In the genomic region with DNA sequence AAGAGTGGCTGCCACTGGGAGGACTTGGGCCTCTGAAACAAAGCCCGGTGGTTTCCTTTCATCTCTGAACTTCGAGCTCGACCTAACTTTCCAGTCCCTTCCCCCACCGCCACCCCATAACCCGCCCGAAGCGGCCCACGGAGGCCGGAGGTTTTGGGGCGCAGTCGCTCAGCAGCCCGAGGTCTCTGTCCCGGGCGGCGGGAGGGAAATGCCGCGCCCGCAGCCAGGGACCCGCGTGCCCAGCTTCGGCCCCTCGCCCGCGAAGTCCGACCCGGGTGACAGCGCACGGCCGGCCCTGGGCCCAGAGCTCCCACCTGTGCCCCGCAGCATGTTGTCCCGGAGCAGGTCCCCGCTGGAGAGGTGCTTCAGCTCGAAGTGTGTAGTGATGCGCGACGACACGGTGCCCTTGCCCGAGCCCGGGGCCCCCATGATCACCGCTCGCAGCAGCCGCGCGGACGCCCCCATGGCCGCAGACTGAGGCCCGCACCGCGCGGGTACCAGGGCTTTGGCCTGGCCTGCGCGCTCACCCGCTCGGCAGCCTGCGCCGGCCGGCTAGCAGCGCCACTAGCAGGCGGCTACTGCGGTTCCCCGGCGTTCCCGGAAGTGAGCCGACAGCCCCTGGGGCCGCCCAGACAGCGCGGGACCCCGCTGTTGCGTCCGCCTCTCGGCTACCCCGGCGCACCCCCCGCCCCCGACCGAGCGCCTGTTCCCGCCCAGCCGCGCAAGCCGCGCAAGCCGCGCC, we compare ENCODE assay signal across 1 cellular context.
TF ChIP-seq lines count a peak whose summit lies in the region.

A gene (minus strand): TSS at position 580 of the 742 bp plus-strand sequence. CDS start 115 bp downstream, at position 465.

TF ChIP-seq in H1, 55 proteins besides CTCF, POLR2A, EP300 and RAD21:
- TF ChIP-seq KDM1A (IDR thresholded peaks at IDR 0.05; ENCODE audit: borderline replicate concordance, low read length): no peak
- TF ChIP-seq, protein P1, sequence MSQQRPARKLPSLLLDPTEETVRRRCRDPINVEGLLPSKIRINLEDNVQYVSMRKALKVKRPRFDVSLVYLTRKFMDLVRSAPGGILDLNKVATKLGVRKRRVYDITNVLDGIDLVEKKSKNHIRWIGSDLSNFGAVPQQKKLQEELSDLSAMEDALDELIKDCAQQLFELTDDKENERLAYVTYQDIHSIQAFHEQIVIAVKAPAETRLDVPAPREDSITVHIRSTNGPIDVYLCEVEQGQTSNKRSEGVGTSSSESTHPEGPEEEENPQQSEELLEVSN (IDR thresholded peaks at IDR 0.05): peak; percentile 86
- no peak for TF ChIP-seq TAF7 (optimal IDR thresholded peaks at IDR 0.05; ENCODE audit: borderline replicate concordance, low read depth, low read length)
- peak; percentile 22; the same call in 1 of the 2 replicates for TF ChIP-seq CREB1 (IDR thresholded peaks at IDR 0.05)
- TF ChIP-seq BCL11A (IDR thresholded peaks at IDR 0.05; ENCODE audit: low read depth in 2 of 2, low read length in 2 of 2): no peak
- TF ChIP-seq NANOG (IDR thresholded peaks at IDR 0.05; ENCODE audit: insufficient read depth, low read depth, low read length, poor library complexity, severe bottlenecking): no peak
- peak; percentile 46; the same call in 1 of the 2 replicates for TF ChIP-seq POLR2AphosphoS5 (IDR thresholded peaks at IDR 0.05; ENCODE audit: low read depth, low read length)
- no peak for TF ChIP-seq SIRT6 (IDR thresholded peaks at IDR 0.05; ENCODE audit: low read length)
- TF ChIP-seq EGR1 (IDR thresholded peaks at IDR 0.05; ENCODE audit: borderline replicate concordance, low read depth, low read length): no peak
- peak; percentile 61; the same call in 1 of the 2 replicates for TF ChIP-seq RBBP5 (IDR thresholded peaks at IDR 0.05; ENCODE audit: borderline replicate concordance, low read depth, low read length)
- TF ChIP-seq CEBPB (IDR thresholded peaks at IDR 0.05; ENCODE audit: low read depth, low read length): no peak
- peak; percentile 64 for TF ChIP-seq PHF8 (conservative IDR thresholded peaks at IDR 0.05; ENCODE audit: low read depth, low read length)
- peak; percentile 2 to 63; a peak in 2 of 4 replicates for TF ChIP-seq HDAC2 (IDR thresholded peaks at IDR 0.05; ENCODE audit: borderline replicate concordance in 1 of 2, low read depth in 2 of 2, low read length in 2 of 2)
- no peak for TF ChIP-seq CBX8 (IDR thresholded peaks at IDR 0.05; ENCODE audit: borderline replicate concordance, low read depth, low read length)
- TF ChIP-seq, protein P2, sequence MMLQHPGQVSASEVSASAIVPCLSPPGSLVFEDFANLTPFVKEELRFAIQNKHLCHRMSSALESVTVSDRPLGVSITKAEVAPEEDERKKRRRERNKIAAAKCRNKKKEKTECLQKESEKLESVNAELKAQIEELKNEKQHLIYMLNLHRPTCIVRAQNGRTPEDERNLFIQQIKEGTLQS (IDR thresholded peaks at IDR 0.05; ENCODE audit: insufficient read depth, low read depth, low read length): no peak
- TF ChIP-seq RFX5 (IDR thresholded peaks at IDR 0.05; ENCODE audit: borderline replicate concordance, low read depth, low read length): no peak
- no peak for TF ChIP-seq BRCA1 (IDR thresholded peaks at IDR 0.05; ENCODE audit: low read depth, low read length)
- peak; percentile 79 for TF ChIP-seq TAF1 (IDR thresholded peaks at IDR 0.05; ENCODE audit: low read depth, low read length)
- peak; percentile 42; the same call in 1 of the 2 replicates for TF ChIP-seq TBP (IDR thresholded peaks at IDR 0.05; ENCODE audit: low read depth, low read length)
- no peak for TF ChIP-seq MAFK (IDR thresholded peaks at IDR 0.05; ENCODE audit: low read depth, low read length)
- TF ChIP-seq SRF (IDR thresholded peaks at IDR 0.05; ENCODE audit: low read depth, low read length): no peak
- TF ChIP-seq CHD2 (IDR thresholded peaks at IDR 0.05; ENCODE audit: low read length): no peak
- no peak for TF ChIP-seq SP1 (IDR thresholded peaks at IDR 0.05; ENCODE audit: low read depth, low read length)
- TF ChIP-seq CTBP2 (IDR thresholded peaks at IDR 0.05; ENCODE audit: borderline replicate concordance, insufficient read depth, insufficient read length, low read length): no peak
- peak; percentile 92 for TF ChIP-seq KDM4A (IDR thresholded peaks at IDR 0.05; ENCODE audit: low read depth, low read length, severe bottlenecking)
- no peak for TF ChIP-seq SP4 (IDR thresholded peaks at IDR 0.05; ENCODE audit: low read length)
- TF ChIP-seq, protein P3, sequence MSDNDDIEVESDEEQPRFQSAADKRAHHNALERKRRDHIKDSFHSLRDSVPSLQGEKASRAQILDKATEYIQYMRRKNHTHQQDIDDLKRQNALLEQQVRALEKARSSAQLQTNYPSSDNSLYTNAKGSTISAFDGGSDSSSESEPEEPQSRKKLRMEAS (IDR thresholded peaks at IDR 0.05): peak; percentile 82
- 0 out of 2 replicates have a peak, but pooled peaks have one; percentile 7 for TF ChIP-seq SUZ12 (IDR thresholded peaks at IDR 0.05; ENCODE audit: low read length)
- TF ChIP-seq, protein P4, sequence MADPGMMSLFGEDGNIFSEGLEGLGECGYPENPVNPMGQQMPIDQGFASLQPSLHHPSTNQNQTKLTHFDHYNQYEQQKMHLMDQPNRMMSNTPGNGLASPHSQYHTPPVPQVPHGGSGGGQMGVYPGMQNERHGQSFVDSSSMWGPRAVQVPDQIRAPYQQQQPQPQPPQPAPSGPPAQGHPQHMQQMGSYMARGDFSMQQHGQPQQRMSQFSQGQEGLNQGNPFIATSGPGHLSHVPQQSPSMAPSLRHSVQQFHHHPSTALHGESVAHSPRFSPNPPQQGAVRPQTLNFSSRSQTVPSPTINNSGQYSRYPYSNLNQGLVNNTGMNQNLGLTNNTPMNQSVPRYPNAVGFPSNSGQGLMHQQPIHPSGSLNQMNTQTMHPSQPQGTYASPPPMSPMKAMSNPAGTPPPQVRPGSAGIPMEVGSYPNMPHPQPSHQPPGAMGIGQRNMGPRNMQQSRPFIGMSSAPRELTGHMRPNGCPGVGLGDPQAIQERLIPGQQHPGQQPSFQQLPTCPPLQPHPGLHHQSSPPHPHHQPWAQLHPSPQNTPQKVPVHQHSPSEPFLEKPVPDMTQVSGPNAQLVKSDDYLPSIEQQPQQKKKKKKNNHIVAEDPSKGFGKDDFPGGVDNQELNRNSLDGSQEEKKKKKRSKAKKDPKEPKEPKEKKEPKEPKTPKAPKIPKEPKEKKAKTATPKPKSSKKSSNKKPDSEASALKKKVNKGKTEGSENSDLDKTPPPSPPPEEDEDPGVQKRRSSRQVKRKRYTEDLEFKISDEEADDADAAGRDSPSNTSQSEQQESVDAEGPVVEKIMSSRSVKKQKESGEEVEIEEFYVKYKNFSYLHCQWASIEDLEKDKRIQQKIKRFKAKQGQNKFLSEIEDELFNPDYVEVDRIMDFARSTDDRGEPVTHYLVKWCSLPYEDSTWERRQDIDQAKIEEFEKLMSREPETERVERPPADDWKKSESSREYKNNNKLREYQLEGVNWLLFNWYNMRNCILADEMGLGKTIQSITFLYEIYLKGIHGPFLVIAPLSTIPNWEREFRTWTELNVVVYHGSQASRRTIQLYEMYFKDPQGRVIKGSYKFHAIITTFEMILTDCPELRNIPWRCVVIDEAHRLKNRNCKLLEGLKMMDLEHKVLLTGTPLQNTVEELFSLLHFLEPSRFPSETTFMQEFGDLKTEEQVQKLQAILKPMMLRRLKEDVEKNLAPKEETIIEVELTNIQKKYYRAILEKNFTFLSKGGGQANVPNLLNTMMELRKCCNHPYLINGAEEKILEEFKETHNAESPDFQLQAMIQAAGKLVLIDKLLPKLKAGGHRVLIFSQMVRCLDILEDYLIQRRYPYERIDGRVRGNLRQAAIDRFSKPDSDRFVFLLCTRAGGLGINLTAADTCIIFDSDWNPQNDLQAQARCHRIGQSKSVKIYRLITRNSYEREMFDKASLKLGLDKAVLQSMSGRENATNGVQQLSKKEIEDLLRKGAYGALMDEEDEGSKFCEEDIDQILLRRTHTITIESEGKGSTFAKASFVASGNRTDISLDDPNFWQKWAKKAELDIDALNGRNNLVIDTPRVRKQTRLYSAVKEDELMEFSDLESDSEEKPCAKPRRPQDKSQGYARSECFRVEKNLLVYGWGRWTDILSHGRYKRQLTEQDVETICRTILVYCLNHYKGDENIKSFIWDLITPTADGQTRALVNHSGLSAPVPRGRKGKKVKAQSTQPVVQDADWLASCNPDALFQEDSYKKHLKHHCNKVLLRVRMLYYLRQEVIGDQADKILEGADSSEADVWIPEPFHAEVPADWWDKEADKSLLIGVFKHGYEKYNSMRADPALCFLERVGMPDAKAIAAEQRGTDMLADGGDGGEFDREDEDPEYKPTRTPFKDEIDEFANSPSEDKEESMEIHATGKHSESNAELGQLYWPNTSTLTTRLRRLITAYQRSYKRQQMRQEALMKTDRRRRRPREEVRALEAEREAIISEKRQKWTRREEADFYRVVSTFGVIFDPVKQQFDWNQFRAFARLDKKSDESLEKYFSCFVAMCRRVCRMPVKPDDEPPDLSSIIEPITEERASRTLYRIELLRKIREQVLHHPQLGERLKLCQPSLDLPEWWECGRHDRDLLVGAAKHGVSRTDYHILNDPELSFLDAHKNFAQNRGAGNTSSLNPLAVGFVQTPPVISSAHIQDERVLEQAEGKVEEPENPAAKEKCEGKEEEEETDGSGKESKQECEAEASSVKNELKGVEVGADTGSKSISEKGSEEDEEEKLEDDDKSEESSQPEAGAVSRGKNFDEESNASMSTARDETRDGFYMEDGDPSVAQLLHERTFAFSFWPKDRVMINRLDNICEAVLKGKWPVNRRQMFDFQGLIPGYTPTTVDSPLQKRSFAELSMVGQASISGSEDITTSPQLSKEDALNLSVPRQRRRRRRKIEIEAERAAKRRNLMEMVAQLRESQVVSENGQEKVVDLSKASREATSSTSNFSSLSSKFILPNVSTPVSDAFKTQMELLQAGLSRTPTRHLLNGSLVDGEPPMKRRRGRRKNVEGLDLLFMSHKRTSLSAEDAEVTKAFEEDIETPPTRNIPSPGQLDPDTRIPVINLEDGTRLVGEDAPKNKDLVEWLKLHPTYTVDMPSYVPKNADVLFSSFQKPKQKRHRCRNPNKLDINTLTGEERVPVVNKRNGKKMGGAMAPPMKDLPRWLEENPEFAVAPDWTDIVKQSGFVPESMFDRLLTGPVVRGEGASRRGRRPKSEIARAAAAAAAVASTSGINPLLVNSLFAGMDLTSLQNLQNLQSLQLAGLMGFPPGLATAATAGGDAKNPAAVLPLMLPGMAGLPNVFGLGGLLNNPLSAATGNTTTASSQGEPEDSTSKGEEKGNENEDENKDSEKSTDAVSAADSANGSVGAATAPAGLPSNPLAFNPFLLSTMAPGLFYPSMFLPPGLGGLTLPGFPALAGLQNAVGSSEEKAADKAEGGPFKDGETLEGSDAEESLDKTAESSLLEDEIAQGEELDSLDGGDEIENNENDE (IDR thresholded peaks at IDR 0.05; ENCODE audit: insufficient replicate concordance, low read length): no peak
- peak in 1 of 2 experiments; percentile 24; a peak in 2 of 4 replicates for TF ChIP-seq SIN3A (conservative IDR thresholded peaks at IDR 0.05 in 1 of 2, IDR thresholded peaks at IDR 0.05 in 1 of 2; ENCODE audit: low read depth in 1 of 2, low read length in 2 of 2)
- TF ChIP-seq ZNF274 (IDR thresholded peaks at IDR 0.05; ENCODE audit: borderline replicate concordance, extremely low read depth, low read length): no peak
